Comparison of ENCODE assay signal across 8 cellular contexts in the genomic region with DNA sequence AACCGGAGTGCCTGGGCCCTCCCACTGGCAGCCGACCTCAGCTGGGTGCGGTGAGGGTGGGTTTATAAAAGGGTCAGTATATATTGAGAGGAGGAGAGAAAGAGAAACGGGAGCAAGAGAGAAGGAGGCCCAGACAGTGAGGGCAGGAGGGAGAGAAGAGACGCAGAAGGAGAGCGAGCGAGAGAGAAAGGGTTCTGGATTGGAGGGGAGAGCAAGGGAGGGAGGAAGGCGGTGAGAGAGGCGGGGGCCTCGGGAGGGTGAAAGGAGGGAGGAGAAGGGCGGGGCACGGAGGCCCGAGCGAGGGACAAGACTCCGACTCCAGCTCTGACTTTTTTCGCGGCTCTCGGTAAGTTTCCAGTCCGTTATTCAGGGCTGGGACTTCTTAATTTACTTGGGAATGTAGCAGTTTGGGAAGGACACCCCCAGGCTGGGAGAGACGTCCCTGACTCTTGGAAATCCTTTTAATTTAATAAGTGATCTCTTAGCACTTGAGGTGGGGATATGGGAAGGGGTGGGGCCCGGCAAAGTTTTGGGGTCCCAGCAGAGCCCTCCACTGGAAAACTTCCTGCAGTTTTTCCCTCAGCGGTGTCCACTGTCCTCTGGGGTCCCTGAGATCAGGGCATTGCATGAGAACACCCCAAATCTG. TPM values are rescaled to one million over a fixed set of nuclear protein-coding genes. Genes with fewer than 3 reads are reported as not detected.
DNase-seq lines count a peak whose midpoint lies in the region; ATAC-seq and TF ChIP-seq lines count a peak whose summit lies in the region.

A gene with protein sequence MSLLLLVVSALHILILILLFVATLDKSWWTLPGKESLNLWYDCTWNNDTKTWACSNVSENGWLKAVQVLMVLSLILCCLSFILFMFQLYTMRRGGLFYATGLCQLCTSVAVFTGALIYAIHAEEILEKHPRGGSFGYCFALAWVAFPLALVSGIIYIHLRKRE (plus strand): TSS at position 288 of the 646 bp plus-strand sequence. CDS start 1,293 bp downstream, outside the sequence.

- peak within 1 kb of the TSS; percentile 54 for H3K4me3 ChIP-seq in H7 (ENCODE audit: insufficient read depth, low read depth, low read length)
- peak within 1 kb of the TSS; percentile 88 for H3K4me3 ChIP-seq in SK-N-MC
- H3K4me3 ChIP-seq in prostate gland = peak within 1 kb of the TSS; percentile 32 to 34
- H3K4me3 ChIP-seq in upper lobe of right lung = peak within 1 kb of the TSS; percentile 54

- peaks cover 9% of the 10 kb centered on the region for H3K9me3 Mint-ChIP-seq in glutamatergic neuron (ENCODE audit: unreplicated experiment)

- peak within 1 kb of the TSS; percentile 99 for H3K27ac ChIP-seq in SK-N-MC
- peak within 1 kb of the TSS; percentile 67 to 78 for H3K27ac ChIP-seq in prostate gland
- peak within 1 kb of the TSS; percentile 74 for H3K27ac ChIP-seq in upper lobe of right lung

- TF ChIP-seq POLR2A in prostate gland (IDR thresholded peaks at IDR 0.05) = peak; percentile 49

- H3K4me1 Mint-ChIP-seq in glutamatergic neuron (ENCODE audit: low read depth, unreplicated experiment) = no peaks in the 10 kb centered on the region

- peak; percentile 89 for DNase-seq in ACHN
- peak; percentile 93 for DNase-seq in H7
- peak; percentile 47 for DNase-seq in SK-N-MC (ENCODE audit: low read depth, low spot score)
- DNase-seq in activated naive CD4-positive, alpha-beta T cell treated with Interleukin-2 at 50 U/mL for 16 hours = peak; percentile 86
- peak; percentile 63 for DNase-seq in glutamatergic neuron
- DNase-seq in prostate gland (ENCODE audit: low spot score) = peak; percentile 47
- peak; percentile 87 for DNase-seq in upper lobe of right lung
- DNase-seq in LoVo (ENCODE audit: low spot score) = no peak

- WGBS in prostate gland = 1% methylated on average over 22 of the region's 22 CpGs

- intact Hi-C loops in prostate gland (cut with DNase I) (loop anchor here (2.0 kb wide), 1 partner anchor 39 kb away; a partner anchor contains a TSS), upper lobe of right lung (cut with DNase I) (no loop called here)

- H3K9ac ChIP-seq in SK-N-MC (ENCODE audit: insufficient read length) = peak within 1 kb of the TSS; percentile 86

- in situ Hi-C loops in ACHN (cut with HindIII; ENCODE audit: low pct_ligation_motif_present, low pct_unique_long_range_greater_than_20kb, low sequenced_read_pairs) = no loop called here

- H3K4me3 Mint-ChIP-seq in glutamatergic neuron (ENCODE audit: unreplicated experiment) = peak within 1 kb of the TSS; percentile 69

- H3K9me3 ChIP-seq in SK-N-MC (ENCODE audit: low read depth, low read length) = no peaks in the 10 kb centered on the region
- H3K9me3 ChIP-seq in prostate gland = no peaks in the 10 kb centered on the region
- H3K9me3 ChIP-seq in upper lobe of right lung = no peaks in the 10 kb centered on the region

- no peaks in the 10 kb centered on the region for H3K36me3 Mint-ChIP-seq in glutamatergic neuron (ENCODE audit: unreplicated experiment)

- H3K36me3 ChIP-seq in H7 (replicated peaks; ENCODE audit: control insufficient read depth, insufficient read depth, low read length) (no peaks in the 10 kb centered on the region), SK-N-MC (ENCODE audit: insufficient read depth, low read length) (peaks cover 30% of the 10 kb centered on the region), prostate gland (no peaks in the 10 kb centered on the region), upper lobe of right lung (no peaks in the 10 kb centered on the region)

- peaks cover 11% of the 10 kb centered on the region for H3K27me3 Mint-ChIP-seq in glutamatergic neuron (ENCODE audit: unreplicated experiment)

- no peak within 1 kb of the TSS for H3K27ac Mint-ChIP-seq in glutamatergic neuron (ENCODE audit: unreplicated experiment)

- peak; percentile 24 for ATAC-seq in upper lobe of right lung

- H3K27me3 ChIP-seq in H7 (ENCODE audit: control insufficient read depth, insufficient read depth, low read length) (no peaks in the 10 kb centered on the region), prostate gland (replicated peaks; ENCODE audit: insufficient read depth) (no peaks in the 10 kb centered on the region), upper lobe of right lung (no peaks in the 10 kb centered on the region)

- H3K4me1 ChIP-seq in prostate gland (replicated peaks) (peaks cover 6% of the 10 kb centered on the region), upper lobe of right lung (peaks cover 61% of the 10 kb centered on the region)

- TF ChIP-seq CTCF in glutamatergic neuron (IDR thresholded peaks at IDR 0.05; ENCODE audit: partially characterized antibody, unreplicated experiment) = no peak
- TF ChIP-seq CTCF in prostate gland (IDR thresholded peaks at IDR 0.05) = no peak
- no peak for TF ChIP-seq CTCF in upper lobe of right lung (IDR thresholded peaks at IDR 0.05)

RNA-seq across cellular contexts. Expression of the gene that starts here (rescaled TPM):
- total RNA-seq in H7 (2014; rRNA removed; shearing (Covaris generic)) = 29.9 and 57.5 TPM in 2 replicates
- total RNA-seq in glutamatergic neuron (ENCODE audit: unreplicated experiment) (6.5 TPM), prostate gland (10 to 100 TPM in 1 of 2 donors, 1 to 10 TPM in 1; 5.9 to 38.6 TPM), upper lobe of right lung (87.8 TPM)

Comparison
In these comparisons a context has a peak if more than half of its experiments do, and no peak if none do; other contexts are left out.
1. H3K4me3 ChIP-seq: peak in every context shown above with its lines; median percentile 88 in SK-N-MC; 54 in H7; 54 in upper lobe of right lung; 33 in prostate gland.